Comparison of ENCODE assay signal across 8 cellular contexts in the genomic region with DNA sequence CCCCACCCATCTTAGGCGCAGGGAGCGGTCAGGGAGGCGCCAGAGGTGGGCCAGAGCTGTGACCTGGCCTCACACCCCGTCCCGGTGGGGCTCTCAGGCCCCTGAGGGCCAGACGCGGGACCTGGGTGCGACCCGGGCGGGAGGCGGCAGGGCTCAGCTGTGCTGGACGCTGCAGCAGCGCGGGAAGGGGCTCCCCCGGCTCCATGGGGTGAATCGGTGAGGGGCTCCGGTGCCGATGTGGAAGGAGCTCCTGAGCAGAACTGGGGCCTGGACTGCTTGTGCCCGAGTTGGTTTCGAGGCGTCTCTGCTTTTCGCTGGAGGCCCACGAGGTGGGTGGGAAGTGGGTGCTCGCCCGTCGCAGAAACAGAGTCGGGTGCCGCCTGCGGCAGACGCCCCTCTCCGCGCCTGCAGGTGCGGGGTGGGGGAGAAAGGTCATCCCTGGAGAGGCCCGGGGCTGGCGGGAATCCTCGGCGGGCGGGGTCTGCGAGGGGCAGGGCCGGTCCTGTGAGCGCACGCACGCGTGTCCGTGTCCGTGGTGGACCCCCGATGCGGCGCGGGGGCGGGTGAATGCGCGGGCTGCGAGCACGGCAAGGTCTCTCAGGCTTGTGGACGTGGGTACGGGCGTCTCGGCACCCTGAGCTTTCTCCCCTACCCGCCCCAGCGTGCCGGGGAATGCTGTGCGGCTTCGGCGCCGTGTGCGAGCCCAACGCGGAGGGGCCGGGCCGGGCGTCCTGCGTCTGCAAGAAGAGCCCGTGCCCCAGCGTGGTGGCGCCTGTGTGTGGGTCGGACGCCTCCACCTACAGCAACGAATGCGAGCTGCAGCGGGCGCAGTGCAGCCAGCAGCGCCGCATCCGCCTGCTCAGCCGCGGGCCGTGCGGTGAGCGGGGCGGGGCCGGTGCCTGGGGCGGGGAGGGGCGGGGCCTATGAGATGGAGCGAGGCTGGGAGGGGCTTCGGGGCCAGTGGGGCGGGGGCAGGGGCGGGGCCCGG. TPM values are rescaled to one million over a fixed set of nuclear protein-coding genes. Genes with fewer than 3 reads are reported as not detected.
A peak's percentile ranks its signal among the peaks of the same experiment; 100 is the strongest.
DNase-seq lines count a peak whose midpoint lies in the region; ATAC-seq, FAIRE-seq and TF ChIP-seq lines count a peak whose summit lies in the region.

No MANE protein-coding gene starts in this region.

- peaks cover 0 to 5% of the 10 kb centered on the region in 2 donors for H3K36me3 ChIP-seq in kidney (ENCODE audit: control insufficient read depth in 1 of 2, insufficient read depth in 2 of 2, low read length in 2 of 2)

- H3K27ac ChIP-seq in caudate nucleus (ENCODE audit: low read depth, low read length) (peak overlapping the region; percentile 13), kidney (ENCODE audit: low read depth in 2 of 2, low read length in 2 of 2) (no peak overlapping the region)

- peak; percentile 60 for DNase-seq in NCI-H146 (lab: John Stamatoyannopoulos, UW)
- DNase-seq in NCI-H146 treated with DMSO at 0.1 percent for 48 hours (lab: John Stamatoyannopoulos, UW; ENCODE audit: unreplicated experiment) = no peak
- DNase-seq in LNCaP clone FGC (ENCODE audit: low read depth) = peak; percentile 66
- peak; percentile 76 for DNase-seq in activated CD4-positive, CD25-positive, alpha-beta regulatory T cell treated with anti-CD3 and anti-CD28 coated beads, Interleukin-2, amount 50 U/mL, for 72 hours
- DNase-seq in caudate nucleus (lab: John Stamatoyannopoulos, UW) = peak in 55 of 61 donors; percentile 23 to 90 (median 70)
- DNase-seq in kidney = peak; percentile 92
- DNase-seq in stimulated activated CD4-positive, alpha-beta T cell treated with anti-CD3 and anti-CD28 coated beads, Interleukin-1b, Interleukin-23, amount 100 ng/mL, for 48 hours = peak; percentile 77

- no peaks in the 10 kb centered on the region for H3K9me3 ChIP-seq in kidney (ENCODE audit: control insufficient read depth in 1 of 2, low read length in 2 of 2)

- intact Hi-C loops in kidney (cut with DNase I) = no loop called here

- H3K4me1 ChIP-seq in kidney (ENCODE audit: control insufficient read depth in 1 of 2, insufficient read depth in 1 of 2, low read depth in 1 of 2, low read length in 2 of 2) = peaks cover 0 to 6% of the 10 kb centered on the region in 2 donors

- ATAC-seq in HG03442 (IDR thresholded peaks at IDR 0.05; ENCODE audit: unreplicated experiment) = no peak

- H3K9ac ChIP-seq in kidney (ENCODE audit: low read length in 2 of 2) = no peak overlapping the region

- H3K4me3 ChIP-seq in LNCaP clone FGC (ENCODE audit: low read depth, low read length) = peak overlapping the region; percentile 42
- no peak overlapping the region for H3K4me3 ChIP-seq in kidney (ENCODE audit: low read length in 2 of 2)

- FAIRE-seq in kidney (lab: Jason Lieb, UNC) = no peak

- TF ChIP-seq CTCF in LNCaP clone FGC (IDR thresholded peaks at IDR 0.05; ENCODE audit: control insufficient read depth, extremely low read depth, insufficient read depth) = peak; percentile 35; the same call in 1 of the 2 replicates
- TF ChIP-seq CTCF in kidney (IDR thresholded peaks at IDR 0.05; ENCODE audit: borderline replicate concordance, extremely low read depth, insufficient read depth) = no peak

RNA-seq across cellular contexts. Expression of a gene that starts 20.4 kb away (rescaled TPM):
- 261 TPM for total RNA-seq in kidney
- 78.5 TPM for polyA plus RNA-seq in kidney (ENCODE audit: insufficient read depth, low read depth, low replicate concordance)

RNA-seq across cellular contexts. Expression of a gene that starts 27.0 kb away (rescaled TPM):
- 23.9 TPM for total RNA-seq in kidney
- polyA plus RNA-seq in kidney (ENCODE audit: insufficient read depth, low read depth, low replicate concordance) = 65.9 TPM

RNA-seq across cellular contexts. Expression of a gene that starts 33.8 kb away (rescaled TPM):
- total RNA-seq in kidney = 2.3 TPM
- polyA plus RNA-seq in kidney (ENCODE audit: insufficient read depth, low read depth, low replicate concordance) = 0.28 TPM

RNA-seq across cellular contexts. Expression of a gene that starts 40.4 kb away (rescaled TPM):
- 32.0 TPM for total RNA-seq in kidney
- polyA plus RNA-seq in kidney (ENCODE audit: insufficient read depth, low read depth, low replicate concordance) = 15.8 TPM

RNA-seq across cellular contexts. Expression of a gene that starts 58.4 kb away (rescaled TPM):
- 0.25 TPM for total RNA-seq in kidney
- 0.86 TPM for polyA plus RNA-seq in kidney (ENCODE audit: insufficient read depth, low read depth, low replicate concordance)
